ENCODE assay signal across 24 cellular contexts in genomic region chr7:19284136-19284535, GRCh38.
"Had no signal": no experiment of that assay in that cellular context is flagged by ENCODE, and none has a peak within 500 bp of the region (broad histone marks: within the 10 kb centered on the region; RNA-seq: fewer than 3 reads in every experiment).

No MANE protein-coding gene starts in this region.

- H3K27me3 ChIP-seq: breast epithelium, heart right ventricle, testis, transverse colon had no signal

- H3K9me3 ChIP-seq: testis had no signal

- DNase-seq: activated CD4-positive, alpha-beta T cell treated with anti-CD3 and anti-CD28 coated beads for 4 hours; activated CD4-positive, alpha-beta T cell treated with anti-CD3 and anti-CD28 coated beads, Interleukin-2, amount 50 U/mL, for 4 hours; activated gamma-delta T cell; activated naive CD4-positive, alpha-beta T cell treated with anti-CD3 and anti-CD28 coated beads, Interleukin-2, amount 10 ng/mL, durations not matched to agents 7 days and 5 days; activated naive CD8-positive, alpha-beta T cell treated with anti-CD3 and anti-CD28 coated beads, Interleukin-2, amount 10 ng/mL, durations not matched to agents 7 days and 5 days; activated T-cell treated with anti-CD3 and anti-CD28 coated beads, Interleukin-2, amount 50 U/mL, for 1 hour; amygdala; central memory CD4-positive, alpha-beta T cell; endodermal cell; foreskin melanocyte; heart right ventricle; islet precursor cell; left ventricle myocardium inferior; naive thymus-derived CD4-positive, alpha-beta T cell; posterior cingulate gyrus; right cardiac atrium; stimulated activated CD4-positive, alpha-beta T cell treated with anti-CD3 and anti-CD28 coated beads, Interleukin-12 subunit alpha, Interleukin-12 subunit beta, amount 100 ng/mL, for 4 hours; stimulated activated CD4-positive, alpha-beta T cell treated with anti-CD3 and anti-CD28 coated beads, Interleukin-4, amount 100 ng/mL, for 1 hour; stimulated activated naive CD8-positive, alpha-beta T cell treated with anti-CD3 and anti-CD28 coated beads, Interleukin-15, Interleukin-2, amounts not matched to agents 100 U/mL and 50 U/mL, for 24 hours; testis; transverse colon had no signal

- H3K27ac ChIP-seq: breast epithelium, heart right ventricle, left ventricle myocardium inferior, testis, transverse colon, VCaP had no signal

- H3K36me3 ChIP-seq: breast epithelium, heart right ventricle, left ventricle myocardium inferior, transverse colon had no signal

- ATAC-seq: esophagus mucosa; heart right ventricle; naive thymus-derived CD4-positive, alpha-beta T cell; right cardiac atrium; stimulated activated naive CD8-positive, alpha-beta T cell treated with anti-CD3 and anti-CD28 coated beads, Interleukin-15, Interleukin-2, amounts not matched to agents 100 U/mL and 50 U/mL, for 24 hours had no signal

- H3K4me1 ChIP-seq: breast epithelium, heart right ventricle, left ventricle myocardium inferior, testis, transverse colon had no signal

- H3K4me3 ChIP-seq: breast epithelium, heart right ventricle, left ventricle myocardium inferior, testis, transverse colon had no signal
